In the genomic region with DNA sequence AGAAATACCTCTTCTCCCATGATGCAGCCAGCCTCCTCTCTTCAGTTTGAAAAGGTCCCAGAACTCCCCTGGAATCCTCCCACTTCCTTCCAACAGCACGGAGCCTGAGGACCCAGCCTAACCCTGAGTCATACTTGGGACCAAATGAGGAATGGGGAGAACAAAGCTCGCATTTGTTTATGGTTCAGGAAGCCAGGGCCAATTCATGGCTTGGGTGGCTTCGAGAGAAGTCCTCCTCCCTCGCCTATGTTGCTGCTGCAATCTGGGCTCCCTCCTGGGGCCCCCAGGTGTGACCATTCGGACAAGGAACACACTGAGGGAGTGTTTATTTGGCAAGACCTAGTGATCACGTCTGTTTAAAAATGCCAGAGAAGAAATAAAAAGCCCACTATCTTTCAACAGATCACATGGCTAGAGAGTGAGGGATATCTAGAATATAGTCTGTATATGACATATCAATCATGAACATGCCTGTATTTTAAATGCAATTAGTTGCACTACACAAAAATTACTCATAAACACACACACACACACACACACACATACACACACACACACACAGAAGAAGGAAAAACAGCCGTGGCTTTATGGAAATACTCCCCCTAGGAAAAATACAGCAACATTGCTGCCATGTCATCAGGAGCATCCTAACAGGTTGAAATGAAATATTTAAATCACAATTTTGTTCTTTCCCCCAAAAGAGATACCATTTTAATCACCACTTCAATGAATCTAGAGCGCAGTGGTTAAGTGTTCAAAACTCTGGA, we compare ENCODE assay signal across 1 cellular context.
TF ChIP-seq lines count a peak whose summit lies in the region.

No MANE protein-coding gene starts in this region.

TF ChIP-seq in GM23338, 12 proteins besides CTCF, POLR2A, EP300 and RAD21 (continued from another document):
- TF ChIP-seq, protein P1, sequence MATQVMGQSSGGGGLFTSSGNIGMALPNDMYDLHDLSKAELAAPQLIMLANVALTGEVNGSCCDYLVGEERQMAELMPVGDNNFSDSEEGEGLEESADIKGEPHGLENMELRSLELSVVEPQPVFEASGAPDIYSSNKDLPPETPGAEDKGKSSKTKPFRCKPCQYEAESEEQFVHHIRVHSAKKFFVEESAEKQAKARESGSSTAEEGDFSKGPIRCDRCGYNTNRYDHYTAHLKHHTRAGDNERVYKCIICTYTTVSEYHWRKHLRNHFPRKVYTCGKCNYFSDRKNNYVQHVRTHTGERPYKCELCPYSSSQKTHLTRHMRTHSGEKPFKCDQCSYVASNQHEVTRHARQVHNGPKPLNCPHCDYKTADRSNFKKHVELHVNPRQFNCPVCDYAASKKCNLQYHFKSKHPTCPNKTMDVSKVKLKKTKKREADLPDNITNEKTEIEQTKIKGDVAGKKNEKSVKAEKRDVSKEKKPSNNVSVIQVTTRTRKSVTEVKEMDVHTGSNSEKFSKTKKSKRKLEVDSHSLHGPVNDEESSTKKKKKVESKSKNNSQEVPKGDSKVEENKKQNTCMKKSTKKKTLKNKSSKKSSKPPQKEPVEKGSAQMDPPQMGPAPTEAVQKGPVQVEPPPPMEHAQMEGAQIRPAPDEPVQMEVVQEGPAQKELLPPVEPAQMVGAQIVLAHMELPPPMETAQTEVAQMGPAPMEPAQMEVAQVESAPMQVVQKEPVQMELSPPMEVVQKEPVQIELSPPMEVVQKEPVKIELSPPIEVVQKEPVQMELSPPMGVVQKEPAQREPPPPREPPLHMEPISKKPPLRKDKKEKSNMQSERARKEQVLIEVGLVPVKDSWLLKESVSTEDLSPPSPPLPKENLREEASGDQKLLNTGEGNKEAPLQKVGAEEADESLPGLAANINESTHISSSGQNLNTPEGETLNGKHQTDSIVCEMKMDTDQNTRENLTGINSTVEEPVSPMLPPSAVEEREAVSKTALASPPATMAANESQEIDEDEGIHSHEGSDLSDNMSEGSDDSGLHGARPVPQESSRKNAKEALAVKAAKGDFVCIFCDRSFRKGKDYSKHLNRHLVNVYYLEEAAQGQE (IDR thresholded peaks at IDR 0.05; ENCODE audit: unreplicated experiment), result no peak
- TF ChIP-seq ETS1 (IDR thresholded peaks at IDR 0.05) (no peak), CREB1 (CRISPR knock-in tag; IDR thresholded peaks at IDR 0.05; ENCODE audit: low read depth) (no peak), EZH2phosphoT487 (IDR thresholded peaks at IDR 0.05; ENCODE audit: unreplicated experiment) (no peak), NANOG (IDR thresholded peaks at IDR 0.05; ENCODE audit: borderline replicate concordance) (no peak), POLR2AphosphoS5 (IDR thresholded peaks at IDR 0.05; ENCODE audit: low read depth) (no peak), STAT1 (IDR thresholded peaks at IDR 0.05; ENCODE audit: unreplicated experiment) (no peak), ZNF114 (CRISPR knock-in tag; IDR thresholded peaks at IDR 0.05) (no peak)
